In genomic region chr1:12406218-12407021, GRCh38 we compare ENCODE assay signal across 10 cellular contexts.
DNase-seq lines count a peak whose midpoint lies in the region; ATAC-seq and TF ChIP-seq lines count a peak whose summit lies in the region.
"Had no signal": no experiment of that assay in that cellular context is flagged by ENCODE, and none has a peak within 500 bp of the region (broad histone marks: within the 10 kb centered on the region; RNA-seq: fewer than 3 reads in every experiment).

No MANE protein-coding gene starts in this region.

- H3K4me1 Mint-ChIP-seq in MCF 10A (ENCODE audit: insufficient read depth, unreplicated experiment), result no peaks in the 10 kb centered on the region
- peaks cover 36% of the 10 kb centered on the region for H3K4me1 Mint-ChIP-seq in activated T-cell treated with anti-CD3 and anti-CD28 coated beads, Interleukin-2, amount 50 U/mL, for 72 hours (ENCODE audit: low read depth)

- peaks cover 9 to 28% of the 10 kb centered on the region in 2 donors for H3K4me1 ChIP-seq in breast epithelium
- peaks cover 15 to 72% (median 37%) of the 10 kb centered on the region in 3 donors for H3K4me1 ChIP-seq in esophagus squamous epithelium
- peaks cover 33% of the 10 kb centered on the region for H3K4me1 ChIP-seq in mucosa of descending colon (ENCODE audit: low read depth)
- no peaks in the 10 kb centered on the region for H3K4me1 ChIP-seq in urinary bladder (ENCODE audit: insufficient read depth)

- POLR2A ChIA-PET in MCF 10A (lab: Yijun Ruan, JAX), result interaction anchor here (0.6 to 1.4 kb wide), 2 partner anchors 41 to 212 kb away, joined by 4 to 5 read pairs; partner anchors contain the start of gene DHRS3

- H3K4me3 Mint-ChIP-seq in MCF 10A (ENCODE audit: unreplicated experiment), result no peak overlapping the region
- H3K4me3 Mint-ChIP-seq in activated T-cell treated with anti-CD3 and anti-CD28 coated beads, Interleukin-2, amount 50 U/mL, for 72 hours, result no peak overlapping the region

- H3K27me3 Mint-ChIP-seq in MCF 10A (ENCODE audit: insufficient read depth, unreplicated experiment), result no peaks in the 10 kb centered on the region
- H3K27me3 Mint-ChIP-seq in activated T-cell treated with anti-CD3 and anti-CD28 coated beads, Interleukin-2, amount 50 U/mL, for 72 hours (ENCODE audit: low read depth), result no peaks in the 10 kb centered on the region

- H3K4me3 ChIP-seq in breast epithelium, result no peak overlapping the region
- H3K4me3 ChIP-seq in esophagus squamous epithelium, result no peak overlapping the region
- no peak overlapping the region for H3K4me3 ChIP-seq in mucosa of descending colon
- H3K4me3 ChIP-seq in urinary bladder (ENCODE audit: low read depth, low read length), result no peak overlapping the region

- peaks cover 51% of the 10 kb centered on the region for H3K36me3 Mint-ChIP-seq in MCF 10A (ENCODE audit: insufficient read depth, unreplicated experiment)
- H3K36me3 Mint-ChIP-seq in activated T-cell treated with anti-CD3 and anti-CD28 coated beads, Interleukin-2, amount 50 U/mL, for 72 hours (ENCODE audit: insufficient read depth in 2 of 2), result peaks cover 16 to 26% of the 10 kb centered on the region in 2 donors

- H3K36me3 ChIP-seq in breast epithelium, result no peaks in the 10 kb centered on the region
- H3K36me3 ChIP-seq in esophagus squamous epithelium, result peaks cover 0 to 59% (median 3%) of the 10 kb centered on the region in 3 donors
- H3K36me3 ChIP-seq in mucosa of descending colon (ENCODE audit: low read depth), result no peaks in the 10 kb centered on the region
- H3K36me3 ChIP-seq in urinary bladder (ENCODE audit: insufficient read depth), result no peaks in the 10 kb centered on the region

- TF ChIP-seq POLR2A in breast epithelium (IDR thresholded peaks at IDR 0.05) (no peak), esophagus squamous epithelium (IDR thresholded peaks at IDR 0.05) (no peak)

- no peaks in the 10 kb centered on the region for H3K9me3 ChIP-seq in breast epithelium
- no peaks in the 10 kb centered on the region for H3K9me3 ChIP-seq in esophagus squamous epithelium
- H3K9me3 ChIP-seq in mucosa of descending colon, result no peaks in the 10 kb centered on the region

- H3K27ac ChIP-seq in breast epithelium, result peak overlapping the region; percentile 80 to 88
- peak overlapping the region; percentile 66 to 81 (median 77) for H3K27ac ChIP-seq in esophagus squamous epithelium
- H3K27ac ChIP-seq in urinary bladder (ENCODE audit: low read depth), result peak overlapping the region; percentile 25

- H3K9me3 Mint-ChIP-seq in MCF 10A (ENCODE audit: unreplicated experiment), result peaks cover 7% of the 10 kb centered on the region
- H3K9me3 Mint-ChIP-seq in activated T-cell treated with anti-CD3 and anti-CD28 coated beads, Interleukin-2, amount 50 U/mL, for 72 hours, result peaks cover 4 to 5% of the 10 kb centered on the region in 2 donors

- H3K27me3 ChIP-seq in breast epithelium (no peaks in the 10 kb centered on the region), esophagus squamous epithelium (no peaks in the 10 kb centered on the region)

- peak; percentile 21 for ATAC-seq in mucosa of descending colon
- no peak for ATAC-seq in activated T-cell treated with anti-CD3 and anti-CD28 coated beads, Interleukin-2, amount 50 U/mL, for 72 hours (replicated peaks in 1 of 2)

- DNase-seq in breast epithelium (ENCODE audit: low spot score in 2 of 2) (no peak), MCF 10A (ENCODE audit: unreplicated experiment) (no peak), esophagus squamous epithelium (lab: John Stamatoyannopoulos, UW) (no peak), mucosa of descending colon (no peak), NCI-H2029 (lab: John Stamatoyannopoulos, UW) (no peak), posterior vena cava (ENCODE audit: low spot score) (no peak)
- DNase-seq in activated T-cell treated with anti-CD3 and anti-CD28 coated beads, Interleukin-2, amount 50 U/mL, for 72 hours, result no peak
- DNase-seq: glutamatergic neuron, NCI-H1436 had no signal

- CTCF ChIA-PET in MCF 10A (lab: Yijun Ruan, JAX), result interaction anchor here (0.7 to 1.6 kb wide), 5 partner anchors 16 to 253 kb away, joined by 3 to 7 read pairs (median 4); no protein-coding TSS in a partner anchor

- BruUV-seq in MCF 10A (replicated peaks; lab: Mats Ljungman, UMichigan), result no TSS peak

- H3K27ac Mint-ChIP-seq in MCF 10A (ENCODE audit: low read depth, unreplicated experiment), result no peak overlapping the region
- H3K27ac Mint-ChIP-seq in activated T-cell treated with anti-CD3 and anti-CD28 coated beads, Interleukin-2, amount 50 U/mL, for 72 hours, result no peak overlapping the region

- TF ChIP-seq CTCF in breast epithelium (IDR thresholded peaks at IDR 0.05), result no peak
- TF ChIP-seq CTCF in MCF 10A (IDR thresholded peaks at IDR 0.05; ENCODE audit: unreplicated experiment), result no peak
- no peak for TF ChIP-seq CTCF in esophagus squamous epithelium (IDR thresholded peaks at IDR 0.05)
- no peak for TF ChIP-seq CTCF in mucosa of descending colon (IDR thresholded peaks at IDR 0.05)

- intact Hi-C loops in breast epithelium (cut with DNase I; ENCODE audit: low total_unique reads) (no loop called here), MCF 10A (cut with micrococcal nuclease) (loop anchor here (1.0 kb wide), 1 partner anchor 214 kb away; no protein-coding TSS in a partner anchor), esophagus squamous epithelium (cut with DNase I) (no loop called here), mucosa of descending colon (cut with DNase I, micrococcal nuclease) (no loop called here), posterior vena cava (cut with DNase I) (loop anchor here in 1 of 2 donors (1.0 kb wide), 1 partner anchor 47 kb away; no protein-coding TSS in a partner anchor)

- 62 to 72% methylated on average over 8 of the region's 8 CpGs for WGBS in esophagus squamous epithelium, 2 donors
- WGBS in urinary bladder, result 56% methylated on average over 8 of the region's 8 CpGs

Comparison
In these comparisons a context has a peak if more than half of its experiments do, and no peak if none do; other contexts are left out.
1. H3K27ac ChIP-seq: peak in every context shown above with its lines; median percentile 84 in breast epithelium; 77 in esophagus squamous epithelium; 25 in urinary bladder.